ENCODE assay signal across 2 cellular contexts in genomic region chr11:118913411-118914125, GRCh38.
TF ChIP-seq lines count a peak whose summit lies in the region.

No MANE protein-coding gene starts in this region.

TF ChIP-seq in SK-N-SH, 30 proteins besides CTCF, POLR2A, EP300 and RAD21 (continued from another document):
- TF ChIP-seq ZBTB33 (IDR thresholded peaks at IDR 0.05; ENCODE audit: borderline replicate concordance, low read depth) = no peak
- TF ChIP-seq JUND (IDR thresholded peaks at IDR 0.05) = no peak
- TF ChIP-seq NFIC (IDR thresholded peaks at IDR 0.05; ENCODE audit: borderline replicate concordance) = no peak

TF ChIP-seq in SK-N-SH treated with all-trans-retinoic acid at 6 μM for 48 hours, 23 proteins besides CTCF, POLR2A, EP300 and RAD21 (continued from another document):
- no peak for TF ChIP-seq TSHZ2 (CRISPR knock-in tag; IDR thresholded peaks at IDR 0.05)
- TF ChIP-seq BACH2 (CRISPR knock-in tag; IDR thresholded peaks at IDR 0.05; ENCODE audit: borderline replicate concordance) = no peak
- TF ChIP-seq CSRNP3 (CRISPR knock-in tag; IDR thresholded peaks at IDR 0.05) = no peak
- TF ChIP-seq TOX (CRISPR knock-in tag; IDR thresholded peaks at IDR 0.05; ENCODE audit: borderline replicate concordance) = no peak
- TF ChIP-seq ZNF70 (CRISPR knock-in tag; IDR thresholded peaks at IDR 0.05) = no peak
- no peak for TF ChIP-seq POU6F1 (CRISPR knock-in tag; IDR thresholded peaks at IDR 0.05; ENCODE audit: borderline replicate concordance, low read depth)
- TF ChIP-seq ZC3H10 (CRISPR knock-in tag; IDR thresholded peaks at IDR 0.05) = no peak
